Comparison of ENCODE assay signal across 30 cellular contexts in the genomic region with DNA sequence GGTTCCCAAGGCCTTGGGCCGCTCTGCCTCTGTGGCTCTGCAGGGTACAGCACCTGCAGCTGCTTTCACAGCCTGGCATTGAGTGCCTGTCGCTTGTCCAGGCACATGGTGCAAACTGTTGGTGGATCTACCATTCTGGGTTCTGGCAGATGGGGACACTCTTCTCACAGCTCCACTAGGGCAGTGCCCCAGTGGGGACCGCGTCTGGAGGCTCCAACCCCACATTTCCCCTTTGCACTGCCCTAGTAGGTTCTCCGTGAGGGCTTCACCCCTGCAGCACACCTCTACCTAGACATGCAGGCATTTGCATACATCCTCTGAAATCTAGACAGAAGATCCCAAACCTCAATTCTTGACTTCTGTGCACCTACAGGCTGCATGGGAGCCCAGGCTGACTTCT. TPM values are rescaled to one million over a fixed set of nuclear protein-coding genes. Genes with fewer than 3 reads are reported as not detected.
DNase-seq lines count a peak whose midpoint lies in the region; ATAC-seq and TF ChIP-seq lines count a peak whose summit lies in the region.
"Had no signal": no experiment of that assay in that cellular context is flagged by ENCODE, and none has a peak within 500 bp of the region (broad histone marks: within the 10 kb centered on the region; RNA-seq: fewer than 3 reads in every experiment).

No MANE protein-coding gene starts in this region.

- DNase-seq in chondrocyte (ENCODE audit: low spot score) (peak; percentile 38), osteocyte (ENCODE audit: extremely low spot score, unreplicated experiment) (peak; percentile 65), NCI-H2081 treated with DMSO at 0.1 percent for 48 hours (lab: John Stamatoyannopoulos, UW) (no peak)
- DNase-seq: 8988T; ACHN; AML-193; BE2C; C1 segment of cervical spinal cord; Caco-2; Calu3; CD4-positive, alpha-beta memory T cell; CD4-positive, alpha-beta T cell; CD4-positive, CD25-positive, alpha-beta regulatory T cell; CD8-positive, alpha-beta memory T cell; CD8-positive, alpha-beta T cell; COR-L47; DMS 273 treated with DMSO at 0.1 percent for 48 hours; DMS153; DMS53; DMS79; DMS79 treated with DMSO at 0.1 percent for 48 hours; DND-41; EL had no signal

- H3K27ac Mint-ChIP-seq in chondrocyte (ENCODE audit: unreplicated experiment): no peak overlapping the region
- H3K27ac Mint-ChIP-seq in osteocyte (ENCODE audit: unreplicated experiment): no peak overlapping the region
- H3K27ac Mint-ChIP-seq: B cell; CD4-positive, alpha-beta memory T cell; CD4-positive, alpha-beta T cell; CD4-positive, CD25-positive, alpha-beta regulatory T cell; CD8-positive, alpha-beta memory T cell; CD8-positive, alpha-beta T cell had no signal

- H3K27me3 Mint-ChIP-seq in chondrocyte (ENCODE audit: low read depth) (peaks cover 50% of the 10 kb centered on the region), osteocyte (ENCODE audit: unreplicated experiment) (peaks cover 26% of the 10 kb centered on the region)

- H3K36me3 Mint-ChIP-seq in chondrocyte (ENCODE audit: low read depth) (no peaks in the 10 kb centered on the region), osteocyte (ENCODE audit: unreplicated experiment) (no peaks in the 10 kb centered on the region)
- H3K36me3 Mint-ChIP-seq: CD8-positive, alpha-beta T cell had no signal

- H3K9me3 Mint-ChIP-seq in chondrocyte (ENCODE audit: low read depth) (peaks cover 12% of the 10 kb centered on the region), osteocyte (ENCODE audit: unreplicated experiment) (peaks cover 5% of the 10 kb centered on the region)

- TF ChIP-seq CTCF in chondrocyte (IDR thresholded peaks at IDR 0.05): no peak
- TF ChIP-seq CTCF in osteocyte (IDR thresholded peaks at IDR 0.05): no peak

- H3K4me1 Mint-ChIP-seq in chondrocyte (ENCODE audit: low read depth): no peaks in the 10 kb centered on the region
- H3K4me1 Mint-ChIP-seq in osteocyte (ENCODE audit: unreplicated experiment): no peaks in the 10 kb centered on the region
- H3K4me1 Mint-ChIP-seq: B cell; CD4-positive, alpha-beta memory T cell; CD4-positive, CD25-positive, alpha-beta regulatory T cell; CD8-positive, alpha-beta memory T cell had no signal

- H3K4me3 Mint-ChIP-seq in chondrocyte (ENCODE audit: unreplicated experiment): no peak overlapping the region
- no peak overlapping the region for H3K4me3 Mint-ChIP-seq in osteocyte (ENCODE audit: unreplicated experiment)
- H3K4me3 Mint-ChIP-seq: B cell; CD14-positive monocyte; CD4-positive, alpha-beta memory T cell; CD4-positive, alpha-beta T cell; CD4-positive, CD25-positive, alpha-beta regulatory T cell; CD8-positive, alpha-beta memory T cell; CD8-positive, alpha-beta T cell had no signal

- ATAC-seq in GM19463 (IDR thresholded peaks at IDR 0.05; ENCODE audit: unreplicated experiment): no peak
- ATAC-seq: A549; CD8-positive, alpha-beta T cell had no signal

RNA-seq across cellular contexts. Expression of a gene that starts 19.2 kb away (rescaled TPM):
- total RNA-seq in chondrocyte (not detected in 3 replicates), osteocyte (not detected in 2 replicates)
- total RNA-seq: A172; A673; B cell; Caco-2; Calu3; CD4-positive, alpha-beta memory T cell; CD4-positive, alpha-beta T cell; CD4-positive, CD25-positive, alpha-beta regulatory T cell; CD8-positive, alpha-beta memory T cell; CD8-positive, alpha-beta T cell; Daoy had no signal
